ENCODE assay signal across 28 cellular contexts in genomic region chr3:39505866-39506738, GRCh38. TPM values are rescaled to one million over a fixed set of nuclear protein-coding genes. Genes with fewer than 3 reads are reported as not detected.
DNase-seq lines count a peak whose midpoint lies in the region; TF ChIP-seq lines count a peak whose summit lies in the region.
"Had no signal": no experiment of that assay in that cellular context is flagged by ENCODE, and none has a peak within 500 bp of the region (broad histone marks: within the 10 kb centered on the region; RNA-seq: fewer than 3 reads in every experiment).

No MANE protein-coding gene starts in this region.

- H3K36me3 ChIP-seq in testis (ENCODE audit: low read depth, missing control alignments) = no peaks in the 10 kb centered on the region
- H3K36me3 ChIP-seq: heart right ventricle, pancreas, upper lobe of left lung had no signal

- H3K27me3 ChIP-seq in dorsolateral prefrontal cortex (peaks cover 0 to 10% (median 0%) of the 10 kb centered on the region in 45 donors), testis (no peaks in the 10 kb centered on the region)

- TF ChIP-seq CTCF in dorsolateral prefrontal cortex (IDR thresholded peaks at IDR 0.05 in 54 of 56, conservative IDR thresholded peaks at IDR 0.05 in 2 of 56; ENCODE audit: low read depth in 1 of 56, partially characterized antibody in 56 of 56) (no peak), testis (IDR thresholded peaks at IDR 0.05) (no peak)

- DNase-seq in HT1080 (ENCODE audit: low read depth) (peak; percentile 29), OCI-M1 (lab: John Stamatoyannopoulos, UW) (peak; percentile 55), dorsolateral prefrontal cortex (no peak), pulmonary artery endothelial cell (ENCODE audit: low read depth, low spot score) (peak; percentile 84), testis (no peak), hypothalamus (lab: John Stamatoyannopoulos, UW) (no peak)
- no peak for DNase-seq in effector CD8-positive, alpha-beta T cell (lab: John Stamatoyannopoulos, UW)
- DNase-seq: activated CD4-positive, CD25-positive, alpha-beta regulatory T cell treated with anti-CD3 and anti-CD28 coated beads, Interleukin-2, amount 50 U/mL, for 72 hours; activated CD8-positive, alpha-beta T cell treated with anti-CD3 and anti-CD28 coated beads for 36 hours; CD4-positive, alpha-beta T cell; effector CD4-positive, alpha-beta T cell; erythroblast; foreskin keratinocyte; heart right ventricle; KBM-7; left colon; mammary epithelial cell; NCI-H2081 treated with DMSO at 0.1 percent for 48 hours; NCI-H446; NCI-H82; pancreas; RPMI8226; stimulated activated CD4-positive, alpha-beta T cell treated with anti-CD3 and anti-CD28 coated beads, Interleukin-2, amount 100 ng/mL, for 24 hours; T-helper 1 cell; upper lobe of left lung had no signal

- H3K4me1 ChIP-seq in testis = no peaks in the 10 kb centered on the region
- H3K4me1 ChIP-seq: foreskin keratinocyte, pancreas had no signal

- H3K27ac ChIP-seq in dorsolateral prefrontal cortex = peak overlapping the region in 41 of 59 donors; percentile 6 to 97 (median 37)
- H3K27ac ChIP-seq in testis = no peak overlapping the region
- H3K27ac ChIP-seq: foreskin keratinocyte, heart right ventricle, pancreas, upper lobe of left lung had no signal

- H3K9me3 ChIP-seq in testis = no peaks in the 10 kb centered on the region
- H3K9me3 ChIP-seq: pancreas had no signal

- WGBS in testis, 2 donors = 43 to 61% methylated on average over 12 of the region's 12 CpGs

- H3K4me3 ChIP-seq in dorsolateral prefrontal cortex = peak overlapping the region in 1 of 59 donors; percentile 6
- H3K4me3 ChIP-seq in testis = no peak overlapping the region
- H3K4me3 ChIP-seq: heart right ventricle, pancreas, upper lobe of left lung had no signal

- TF ChIP-seq POLR2A in testis (IDR thresholded peaks at IDR 0.05) = no peak

- intact Hi-C loops in dorsolateral prefrontal cortex (cut with DNase I) = no loop called here
- intact Hi-C loops in testis (cut with DNase I; ENCODE audit: low total_unique reads) = no loop called here

RNA-seq across cellular contexts. Expression of gene MOBP, which starts 38.6 kb away (rescaled TPM):
- total RNA-seq in HT1080 (2014; rRNA removed; shearing (Covaris generic)) = not detected in 2 replicates
- polyA plus RNA-seq in HT1080 (2015; cell fraction: cytosol; rRNA removed) = 0.02 TPM in 1 of 2 replicates, not detected in the other
- 0.04 TPM in 1 of 2 replicates, not detected in the other for polyA plus RNA-seq in HT1080 (2015; cell fraction: nucleus; rRNA removed)
- total RNA-seq in dorsolateral prefrontal cortex = 1,000 to 10,000 TPM in 11 of 120 experiments, 100 to 1,000 TPM in 101, 10 to 100 TPM in 8; 40.9 to 1,548 (median 379) TPM
- 0.07 and 0.95 TPM in 2 replicates for total RNA-seq in pulmonary artery endothelial cell
- 1 to 10 TPM; 5.6 to 8.5 TPM for total RNA-seq in testis
- polyA plus RNA-seq in testis (ENCODE audit: insufficient read depth, low read depth, low replicate concordance) = 19.5 TPM
- total RNA-seq: activated CD8-positive, alpha-beta T cell treated with anti-CD3 and anti-CD28 coated beads for 36 hours; activated T-helper 17 cell treated with anti-CD3 and anti-CD28 coated beads, Interleukin-2, amount 50 U/mL, for 72 hours; CD4-positive, alpha-beta T cell; Daoy; foreskin keratinocyte; mammary epithelial cell; pancreas had no signal
- polyA plus RNA-seq: foreskin keratinocyte, mammary epithelial cell, neural cell, pancreas had no signal

Comparison
In these comparisons a context has a peak if more than half of its experiments do, and no peak if none do; other contexts are left out.
1. DNase-seq: peak in HT1080 (single experiment), OCI-M1 (single experiment) and pulmonary artery endothelial cell (single experiment); none in dorsolateral prefrontal cortex (0 of 10), effector CD8-positive, alpha-beta T cell (single experiment), testis (single experiment) and hypothalamus (0 of 51).
2. H3K27ac ChIP-seq: peak in dorsolateral prefrontal cortex (41 of 59); none in testis (0 of 2).
3. RNA of gene MOBP, which starts 38.6 kb away (total RNA-seq): 40.9 to 1,548 TPM in dorsolateral prefrontal cortex; 5.6 to 8.5 TPM in testis, 0.07 to 0.95 TPM in pulmonary artery endothelial cell and not detected in HT1080; every median in the first group is over 4 times any median in the second.